In genomic region chr1:68904472-68904871, GRCh38 we compare ENCODE assay signal across 21 cellular contexts.
DNase-seq lines count a peak whose midpoint lies in the region; ATAC-seq, FAIRE-seq and TF ChIP-seq lines count a peak whose summit lies in the region.
"Had no signal": no experiment of that assay in that cellular context is flagged by ENCODE, and none has a peak within 500 bp of the region (broad histone marks: within the 10 kb centered on the region; RNA-seq: fewer than 3 reads in every experiment).

No MANE protein-coding gene starts in this region.

- DNase-seq in MCF 10A (ENCODE audit: unreplicated experiment) (peak; percentile 31), breast epithelium (ENCODE audit: low spot score in 2 of 2) (no peak), caudate nucleus (lab: John Stamatoyannopoulos, UW) (peak in 11 of 61 donors; percentile 0 to 73 (median 8)), iris pigment epithelial cell (ENCODE audit: low read depth) (peak; percentile 9), HTR-8/SVneo (ENCODE audit: insufficient read length, low spot score) (no peak), NCI-H69 (lab: John Stamatoyannopoulos, UW) (no peak)
- no peak for DNase-seq in activated T-cell treated with anti-CD3 and anti-CD28 coated beads, Interleukin-2, amount 50 U/mL, for 72 hours
- no peak for DNase-seq in stimulated activated naive CD8-positive, alpha-beta T cell treated with anti-CD3 and anti-CD28 coated beads, Interleukin-15, amount 100 ng/mL, for 72 hours
- DNase-seq: activated effector memory CD4-positive, alpha-beta T cell treated with anti-CD3 and anti-CD28 coated beads, Interleukin-2, amount 50 U/mL, for 16 hours; CD8-positive, alpha-beta memory T cell; effector CD4-positive, alpha-beta T cell; GDM1; left cardiac atrium; NCI-H1092 treated with DMSO at 0.1 percent for 48 hours; PC-3; stimulated activated CD4-positive, alpha-beta T cell treated with anti-CD3 and anti-CD28 coated beads, Interleukin-15, amount 100 ng/mL, for 24 hours; substantia nigra had no signal

- POLR2A ChIA-PET in MCF 10A (lab: Yijun Ruan, JAX): no interaction called here

- BruUV-seq in MCF 10A (replicated peaks; lab: Mats Ljungman, UMichigan): no TSS peak

- intact Hi-C loops in MCF 10A (cut with micrococcal nuclease) (no loop called here), breast epithelium (cut with DNase I; ENCODE audit: low total_unique reads) (no loop called here)

- H3K9me3 ChIP-seq in breast epithelium: peaks cover 2 to 4% of the 10 kb centered on the region in 2 donors
- H3K9me3 ChIP-seq: ascending aorta, prostate gland had no signal

- no peaks in the 10 kb centered on the region for H3K9me3 Mint-ChIP-seq in MCF 10A (ENCODE audit: unreplicated experiment)
- H3K9me3 Mint-ChIP-seq in activated T-cell treated with anti-CD3 and anti-CD28 coated beads, Interleukin-2, amount 50 U/mL, for 72 hours: peaks cover 3 to 9% of the 10 kb centered on the region in 2 donors
- peaks cover 7 to 9% of the 10 kb centered on the region in 2 donors for H3K9me3 Mint-ChIP-seq in stimulated activated naive CD8-positive, alpha-beta T cell treated with anti-CD3 and anti-CD28 coated beads, Interleukin-15, amount 100 ng/mL, for 72 hours

- no peak for FAIRE-seq in HTR-8/SVneo (lab: Jason Lieb, UNC)

- no peaks in the 10 kb centered on the region for H3K4me1 Mint-ChIP-seq in MCF 10A (ENCODE audit: insufficient read depth, unreplicated experiment)
- no peaks in the 10 kb centered on the region for H3K4me1 Mint-ChIP-seq in activated T-cell treated with anti-CD3 and anti-CD28 coated beads, Interleukin-2, amount 50 U/mL, for 72 hours (ENCODE audit: low read depth)
- no peaks in the 10 kb centered on the region for H3K4me1 Mint-ChIP-seq in stimulated activated naive CD8-positive, alpha-beta T cell treated with anti-CD3 and anti-CD28 coated beads, Interleukin-15, amount 100 ng/mL, for 72 hours
- H3K4me1 Mint-ChIP-seq: CD8-positive, alpha-beta memory T cell had no signal

- no peaks in the 10 kb centered on the region for H3K27me3 ChIP-seq in breast epithelium
- H3K27me3 ChIP-seq: ascending aorta had no signal

- no peak overlapping the region for H3K4me3 Mint-ChIP-seq in MCF 10A (ENCODE audit: unreplicated experiment)
- H3K4me3 Mint-ChIP-seq in activated T-cell treated with anti-CD3 and anti-CD28 coated beads, Interleukin-2, amount 50 U/mL, for 72 hours: no peak overlapping the region
- no peak overlapping the region for H3K4me3 Mint-ChIP-seq in stimulated activated naive CD8-positive, alpha-beta T cell treated with anti-CD3 and anti-CD28 coated beads, Interleukin-15, amount 100 ng/mL, for 72 hours
- H3K4me3 Mint-ChIP-seq: CD8-positive, alpha-beta memory T cell had no signal

- no peaks in the 10 kb centered on the region for H3K36me3 Mint-ChIP-seq in MCF 10A (ENCODE audit: insufficient read depth, unreplicated experiment)
- no peaks in the 10 kb centered on the region for H3K36me3 Mint-ChIP-seq in activated T-cell treated with anti-CD3 and anti-CD28 coated beads, Interleukin-2, amount 50 U/mL, for 72 hours (ENCODE audit: insufficient read depth in 2 of 2)
- H3K36me3 Mint-ChIP-seq: CD8-positive, alpha-beta memory T cell had no signal

- H3K4me3 ChIP-seq in breast epithelium: no peak overlapping the region
- H3K4me3 ChIP-seq: ascending aorta, prostate gland had no signal

- H3K4me1 ChIP-seq in breast epithelium: no peaks in the 10 kb centered on the region
- H3K4me1 ChIP-seq: ascending aorta, prostate gland had no signal

- no peak for ATAC-seq in activated T-cell treated with anti-CD3 and anti-CD28 coated beads, Interleukin-2, amount 50 U/mL, for 72 hours (replicated peaks in 1 of 2)
- no peak for ATAC-seq in stimulated activated naive CD8-positive, alpha-beta T cell treated with anti-CD3 and anti-CD28 coated beads, Interleukin-15, amount 100 ng/mL, for 72 hours
- ATAC-seq: PC-3, SK-N-SH treated with all-trans-retinoic acid at 6 μM for 48 hours had no signal

- no peak for TF ChIP-seq CTCF in MCF 10A (IDR thresholded peaks at IDR 0.05; ENCODE audit: unreplicated experiment)
- no peak for TF ChIP-seq CTCF in breast epithelium (IDR thresholded peaks at IDR 0.05)

- H3K36me3 ChIP-seq in breast epithelium: no peaks in the 10 kb centered on the region
- H3K36me3 ChIP-seq: ascending aorta, prostate gland had no signal

- no peak overlapping the region for H3K27ac Mint-ChIP-seq in MCF 10A (ENCODE audit: low read depth, unreplicated experiment)
- H3K27ac Mint-ChIP-seq in activated T-cell treated with anti-CD3 and anti-CD28 coated beads, Interleukin-2, amount 50 U/mL, for 72 hours: no peak overlapping the region
- H3K27ac Mint-ChIP-seq in stimulated activated naive CD8-positive, alpha-beta T cell treated with anti-CD3 and anti-CD28 coated beads, Interleukin-15, amount 100 ng/mL, for 72 hours: no peak overlapping the region

- H3K27ac ChIP-seq in breast epithelium (no peak overlapping the region), caudate nucleus (ENCODE audit: low read depth, low read length) (peak overlapping the region; percentile 30)
- H3K27ac ChIP-seq: ascending aorta, prostate gland, VCaP had no signal

- H3K27me3 Mint-ChIP-seq in MCF 10A (ENCODE audit: insufficient read depth, unreplicated experiment): peaks cover 43% of the 10 kb centered on the region
- no peaks in the 10 kb centered on the region for H3K27me3 Mint-ChIP-seq in activated T-cell treated with anti-CD3 and anti-CD28 coated beads, Interleukin-2, amount 50 U/mL, for 72 hours (ENCODE audit: low read depth)
- H3K27me3 Mint-ChIP-seq in stimulated activated naive CD8-positive, alpha-beta T cell treated with anti-CD3 and anti-CD28 coated beads, Interleukin-15, amount 100 ng/mL, for 72 hours: no peaks in the 10 kb centered on the region

- CTCF ChIA-PET in MCF 10A (lab: Yijun Ruan, JAX): no interaction called here

- no peak for TF ChIP-seq POLR2A in breast epithelium (IDR thresholded peaks at IDR 0.05)

Comparison
In these comparisons a context has a peak if more than half of its experiments do, and no peak if none do; other contexts are left out.
1. DNase-seq: peak in MCF 10A (single experiment) and iris pigment epithelial cell (single experiment); none in breast epithelium (0 of 2), HTR-8/SVneo (single experiment), NCI-H69 (single experiment), activated T-cell treated with anti-CD3 and anti-CD28 coated beads, Interleukin-2, amount 50 U/mL, for 72 hours (0 of 2) and stimulated activated naive CD8-positive, alpha-beta T cell treated with anti-CD3 and anti-CD28 coated beads, Interleukin-15, amount 100 ng/mL, for 72 hours (0 of 2).